ENCODE assay signal across 1 cellular context in genomic region chr6:136586295-136586694, GRCh38.
TF ChIP-seq lines count a peak whose summit lies in the region.

No MANE protein-coding gene starts in this region.

TF ChIP-seq in WTC11, 78 proteins besides CTCF, POLR2A, EP300 and RAD21 (continued from another document):
- no peak for TF ChIP-seq CDX4 (CRISPR knock-in tag; IDR thresholded peaks at IDR 0.05; ENCODE audit: borderline replicate concordance)
- no peak for TF ChIP-seq E2F1 (CRISPR knock-in tag; IDR thresholded peaks at IDR 0.05)
- no peak for TF ChIP-seq ATF6 (CRISPR knock-in tag; IDR thresholded peaks at IDR 0.05)
